In genomic region chr1:174266991-174267612, GRCh38 we compare ENCODE assay signal across 36 cellular contexts.
DNase-seq lines count a peak whose midpoint lies in the region; ATAC-seq, FAIRE-seq and TF ChIP-seq lines count a peak whose summit lies in the region.
"Had no signal": no experiment of that assay in that cellular context is flagged by ENCODE, and none has a peak within 500 bp of the region (broad histone marks: within the 10 kb centered on the region; RNA-seq: fewer than 3 reads in every experiment).

No MANE protein-coding gene starts in this region.

- H3K4me3 ChIP-seq in left ventricle myocardium inferior (no peak overlapping the region), mucosa of descending colon (no peak overlapping the region), trophoblast cell (ENCODE audit: low read depth, low read length) (no peak overlapping the region)
- H3K4me3 ChIP-seq: ascending aorta, spleen, thoracic aorta, vagina had no signal

- H3K4ac ChIP-seq in trophoblast cell (ENCODE audit: low read depth, low read length): no peak overlapping the region

- no peak overlapping the region for H2AK5ac ChIP-seq in trophoblast cell (ENCODE audit: low read length)

- H3K23ac ChIP-seq in trophoblast cell (ENCODE audit: low read length): no peak overlapping the region

- H4K91ac ChIP-seq in trophoblast cell (ENCODE audit: low read depth, low read length): no peak overlapping the region

- no peak overlapping the region for H4K12ac ChIP-seq in trophoblast cell (ENCODE audit: low read depth, low read length)

- H3K4me1 ChIP-seq in left ventricle myocardium inferior: peaks cover 41% of the 10 kb centered on the region
- H3K4me1 ChIP-seq in mucosa of descending colon (ENCODE audit: low read depth): no peaks in the 10 kb centered on the region
- H3K4me1 ChIP-seq in trophoblast cell (ENCODE audit: control insufficient read depth in 1 of 2, insufficient read depth in 2 of 2, low read length in 2 of 2): no peaks in the 10 kb centered on the region
- H3K4me1 ChIP-seq: ascending aorta, parathyroid adenoma, vagina had no signal

- H3K27ac ChIP-seq in left ventricle myocardium inferior (replicated peaks): peak overlapping the region; percentile 6
- no peak overlapping the region for H3K27ac ChIP-seq in trophoblast cell (ENCODE audit: low read depth, low read length)
- no peak overlapping the region for H3K27ac ChIP-seq in caudate nucleus (ENCODE audit: low read depth, low read length)
- H3K27ac ChIP-seq: ascending aorta, HL-60, parathyroid adenoma, spleen, thoracic aorta, vagina had no signal

- intact Hi-C loops in left ventricle myocardium inferior (cut with micrococcal nuclease) (no loop called here), mucosa of descending colon (cut with DNase I, micrococcal nuclease) (loop anchor here in 1 of 2 donors (10.0 kb wide), 1 partner anchor 468 kb away; no protein-coding TSS in a partner anchor)

- H2BK12ac ChIP-seq in trophoblast cell (ENCODE audit: low read length): no peak overlapping the region

- peak; percentile 30 for FAIRE-seq in H54 (lab: Jason Lieb, UNC)

- no CpG with 5 or more reads among the region's 1 CpG for WGBS in trophoblast cell (ENCODE audit: extremely low coverage, insufficient coverage, insufficient read length)

- H4K8ac ChIP-seq in trophoblast cell (ENCODE audit: low read depth, low read length): no peak overlapping the region

- H3K4me2 ChIP-seq in trophoblast cell (ENCODE audit: low read length): no peak overlapping the region

- H3K18ac ChIP-seq in trophoblast cell (ENCODE audit: low read length): no peak overlapping the region

- H3K9me3 ChIP-seq in left ventricle myocardium inferior (replicated peaks): no peaks in the 10 kb centered on the region
- no peaks in the 10 kb centered on the region for H3K9me3 ChIP-seq in mucosa of descending colon
- no peaks in the 10 kb centered on the region for H3K9me3 ChIP-seq in trophoblast cell (ENCODE audit: insufficient read depth, low read depth, low read length)
- H3K9me3 ChIP-seq: ascending aorta, spleen, thoracic aorta, vagina had no signal

- H3K9ac ChIP-seq in trophoblast cell (ENCODE audit: low read length): no peak overlapping the region
- H3K9ac ChIP-seq: parathyroid adenoma had no signal

- no peak for TF ChIP-seq CTCF in left ventricle myocardium inferior (IDR thresholded peaks at IDR 0.05; ENCODE audit: borderline replicate concordance)
- TF ChIP-seq CTCF in mucosa of descending colon (IDR thresholded peaks at IDR 0.05): no peak

- TF ChIP-seq POLR2A in H54 (IDR thresholded peaks at IDR 0.05; ENCODE audit: low read depth, low read length): no peak

- no peak overlapping the region for H2BK120ac ChIP-seq in trophoblast cell (ENCODE audit: insufficient read depth, low read length, poor library complexity)

- no peak overlapping the region for H2BK5ac ChIP-seq in trophoblast cell (ENCODE audit: low read depth, low read length, poor library complexity)

- H3K27me3 ChIP-seq in left ventricle myocardium inferior (ENCODE audit: low read depth): no peaks in the 10 kb centered on the region
- no peaks in the 10 kb centered on the region for H3K27me3 ChIP-seq in trophoblast cell (ENCODE audit: insufficient read depth, low read length)
- H3K27me3 ChIP-seq: ascending aorta, spleen, vagina had no signal

- H3K14ac ChIP-seq in trophoblast cell (ENCODE audit: low read length): no peak overlapping the region

- no peaks in the 10 kb centered on the region for H3K79me1 ChIP-seq in trophoblast cell (ENCODE audit: low read length)

- no peaks in the 10 kb centered on the region for H3K79me2 ChIP-seq in trophoblast cell (ENCODE audit: control insufficient read depth, insufficient read depth, low read length, poor library complexity)
- H3K79me2 ChIP-seq: parathyroid adenoma had no signal

- peak; percentile 25 for ATAC-seq in mucosa of descending colon
- ATAC-seq in HG02852 (IDR thresholded peaks at IDR 0.05; ENCODE audit: unreplicated experiment): no peak
- ATAC-seq: esophagus mucosa; stimulated activated naive CD8-positive, alpha-beta T cell treated with anti-CD3 and anti-CD28 coated beads, Interleukin-15, Interleukin-2, amounts not matched to agents 100 U/mL and 50 U/mL, for 24 hours; T-cell; WTC11 had no signal

- H2AFZ ChIP-seq in trophoblast cell (ENCODE audit: insufficient read depth, low read length, poor library complexity): no peak overlapping the region
- H2AFZ ChIP-seq: parathyroid adenoma had no signal

- DNase-seq in H54 (ENCODE audit: insufficient read length, low spot score): no peak
- peak; percentile 35 for DNase-seq in RPMI7951 (ENCODE audit: low read depth)
- no peak for DNase-seq in left ventricle myocardium inferior
- DNase-seq in mucosa of descending colon: no peak
- no peak for DNase-seq in trophoblast cell
- no peak for DNase-seq in caudate nucleus (lab: John Stamatoyannopoulos, UW)
- DNase-seq: activated CD4-positive, alpha-beta T cell treated with anti-CD3 and anti-CD28 coated beads, Interleukin-2, amount 10 ng/mL, durations not matched to agents 24 days and 14 days; activated CD8-positive, alpha-beta memory T cell treated with anti-CD3 and anti-CD28 coated beads for 24 hours; activated effector memory CD4-positive, alpha-beta T cell treated with Interleukin-2 at 50 U/mL for 16 hours; activated naive CD8-positive, alpha-beta T cell treated with anti-CD3 and anti-CD28 coated beads for 36 hours; activated T-cell treated with anti-CD3 and anti-CD28 coated beads for 4 hours; central memory CD4-positive, alpha-beta T cell; COR-L47; dermis blood vessel endothelial cell; endodermal cell; HCEC 1CT; head of caudate nucleus; kidney; MM.1S; NCI-H1417; NCI-H526; NK-92 treated with Interleukin-12 subunit alpha and Interleukin-12 subunit beta, amount 100 ng/mL, for 24 hours; right cardiac atrium; SIG-M5; spleen; stimulated activated CD4-positive, alpha-beta T cell treated with anti-CD3 and anti-CD28 coated beads, Interleukin-2, amount 100 ng/mL, for 24 hours; stimulated activated naive CD8-positive, alpha-beta T cell treated with anti-CD3 and anti-CD28 coated beads, Interleukin-15, Interleukin-2, amounts not matched to agents 100 U/mL and 50 U/mL, for 24 hours; T-cell had no signal

- peaks cover 5% of the 10 kb centered on the region for H3K36me3 ChIP-seq in left ventricle myocardium inferior
- no peaks in the 10 kb centered on the region for H3K36me3 ChIP-seq in mucosa of descending colon (ENCODE audit: low read depth)
- H3K36me3 ChIP-seq in trophoblast cell (ENCODE audit: control insufficient read depth in 1 of 2, insufficient read depth in 2 of 2, low read length in 2 of 2): no peaks in the 10 kb centered on the region
- H3K36me3 ChIP-seq: ascending aorta, thoracic aorta, vagina had no signal
